Comparison of ENCODE assay signal across 17 cellular contexts in the genomic region with DNA sequence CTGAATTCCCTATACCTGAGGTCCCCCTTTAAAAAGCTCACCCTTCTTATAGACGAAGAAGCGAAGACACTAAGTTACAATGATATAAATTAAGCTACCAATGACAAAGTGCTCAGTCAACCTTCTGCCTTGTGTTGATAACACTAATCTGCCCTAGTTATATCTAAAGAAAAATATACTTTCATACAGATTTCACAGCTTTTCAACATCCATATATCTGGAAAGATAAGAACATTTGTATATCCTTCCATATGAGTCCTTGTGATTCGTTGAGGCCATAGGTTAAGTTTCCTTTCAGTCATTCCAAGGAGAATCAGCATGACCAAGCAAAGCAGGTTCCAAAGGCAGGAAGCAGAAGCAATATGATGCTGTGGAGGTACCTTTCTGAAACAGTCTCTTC. TPM values are rescaled to one million over a fixed set of nuclear protein-coding genes. Genes with fewer than 3 reads are reported as not detected.
DNase-seq lines count a peak whose midpoint lies in the region; ATAC-seq and TF ChIP-seq lines count a peak whose summit lies in the region.
"Had no signal": no experiment of that assay in that cellular context is flagged by ENCODE, and none has a peak within 500 bp of the region (broad histone marks: within the 10 kb centered on the region; RNA-seq: fewer than 3 reads in every experiment).

No MANE protein-coding gene starts in this region.

- no peak for ATAC-seq in natural killer cell
- ATAC-seq in natural killer cell treated with Interleukin-12 subunit alpha and Interleukin-12 subunit beta and Interleukin-15 and Interleukin-18, amount 100 ng/mL, for 72 hours = no peak
- ATAC-seq in activated CD8-positive, alpha-beta memory T cell treated with anti-CD3 and anti-CD28 coated beads, Interleukin-2, amount 10 ng/mL, durations not matched to agents 7 days and 5 days = no peak

- H3K27ac ChIP-seq in SK-N-MC (0 out of 2 replicates have a peak overlapping the region, but pooled peaks have one; percentile 17), endodermal cell (ENCODE audit: low read depth, low read length) (no peak overlapping the region)
- H3K27ac ChIP-seq: 22Rv1, A549, C4-2B, GM23248, HL-60 had no signal

- no peaks in the 10 kb centered on the region for H3K27me3 ChIP-seq in endodermal cell (ENCODE audit: control insufficient read depth, insufficient read depth, low read length, poor library complexity, severe bottlenecking)

- H3K36me3 ChIP-seq in SK-N-MC (ENCODE audit: insufficient read depth, low read length) (peaks cover 96% of the 10 kb centered on the region), endodermal cell (ENCODE audit: control insufficient read depth, insufficient read depth, low read length) (peaks cover 93% of the 10 kb centered on the region)

- no peak overlapping the region for H3K9ac ChIP-seq in SK-N-MC (ENCODE audit: insufficient read length)
- H3K9ac ChIP-seq in endodermal cell (ENCODE audit: extremely low read depth, low read length, poor library complexity, severe bottlenecking) = no peak overlapping the region
- H3K9ac ChIP-seq: GM23248 had no signal

- no peaks in the 10 kb centered on the region for H3K9me3 Mint-ChIP-seq in natural killer cell
- H3K9me3 Mint-ChIP-seq in natural killer cell treated with Interleukin-12 subunit alpha and Interleukin-12 subunit beta and Interleukin-15 and Interleukin-18, amount 100 ng/mL, for 72 hours = no peaks in the 10 kb centered on the region
- H3K9me3 Mint-ChIP-seq in endodermal cell = no peaks in the 10 kb centered on the region
- H3K9me3 Mint-ChIP-seq in progenitor cell of endocrine pancreas (ENCODE audit: low read depth) = no peaks in the 10 kb centered on the region
- no peaks in the 10 kb centered on the region for H3K9me3 Mint-ChIP-seq in activated CD8-positive, alpha-beta memory T cell treated with anti-CD3 and anti-CD28 coated beads, Interleukin-2, amount 10 ng/mL, durations not matched to agents 7 days and 5 days (ENCODE audit: low read depth)
- H3K9me3 Mint-ChIP-seq: CD4-positive, alpha-beta T cell had no signal

- H3K4me3 ChIP-seq in SK-N-MC (no peak overlapping the region), endodermal cell (ENCODE audit: low read length) (no peak overlapping the region)
- H3K4me3 ChIP-seq: A549, GM23248 had no signal

- H3K27ac Mint-ChIP-seq in natural killer cell (peak overlapping the region; percentile 1 to 32), endodermal cell (peak overlapping the region; percentile 32), progenitor cell of endocrine pancreas (peak overlapping the region; percentile 74)
- H3K27ac Mint-ChIP-seq in natural killer cell treated with Interleukin-12 subunit alpha and Interleukin-12 subunit beta and Interleukin-15 and Interleukin-18, amount 100 ng/mL, for 72 hours = no peak overlapping the region
- H3K27ac Mint-ChIP-seq in activated CD8-positive, alpha-beta memory T cell treated with anti-CD3 and anti-CD28 coated beads, Interleukin-2, amount 10 ng/mL, durations not matched to agents 7 days and 5 days = no peak overlapping the region
- H3K27ac Mint-ChIP-seq: CD4-positive, alpha-beta T cell had no signal

- DNase-seq in natural killer cell = no peak
- no peak for DNase-seq in natural killer cell treated with Interleukin-12 subunit alpha and Interleukin-12 subunit beta and Interleukin-15 and Interleukin-18, amount 100 ng/mL, for 72 hours (ENCODE audit: low spot score)
- no peak for DNase-seq in SK-N-MC (ENCODE audit: low read depth, low spot score)
- no peak for DNase-seq in endodermal cell
- DNase-seq in progenitor cell of endocrine pancreas (ENCODE audit: low spot score, unreplicated experiment) = no peak
- no peak for DNase-seq in DMS 273 (lab: John Stamatoyannopoulos, UW; ENCODE audit: unreplicated experiment)
- DNase-seq in activated CD8-positive, alpha-beta memory T cell treated with anti-CD3 and anti-CD28 coated beads, Interleukin-2, amount 10 ng/mL, durations not matched to agents 7 days and 5 days = no peak
- no peak for DNase-seq in stimulated activated naive CD4-positive, alpha-beta T cell treated with Interleukin-2 at 50 U/mL for 16 hours (lab: John Stamatoyannopoulos, UW)
- DNase-seq: AML-193; CD4-positive, alpha-beta T cell; DMS79 treated with DMSO at 0.1 percent for 48 hours; GM23248; HCEC 1CT had no signal

- H3K36me3 Mint-ChIP-seq in natural killer cell = peaks cover 34% of the 10 kb centered on the region
- H3K36me3 Mint-ChIP-seq in natural killer cell treated with Interleukin-12 subunit alpha and Interleukin-12 subunit beta and Interleukin-15 and Interleukin-18, amount 100 ng/mL, for 72 hours = peaks cover 43% of the 10 kb centered on the region
- peaks cover 87% of the 10 kb centered on the region for H3K36me3 Mint-ChIP-seq in endodermal cell (ENCODE audit: low read depth)
- peaks cover 32% of the 10 kb centered on the region for H3K36me3 Mint-ChIP-seq in progenitor cell of endocrine pancreas (ENCODE audit: insufficient read depth)
- H3K36me3 Mint-ChIP-seq in activated CD8-positive, alpha-beta memory T cell treated with anti-CD3 and anti-CD28 coated beads, Interleukin-2, amount 10 ng/mL, durations not matched to agents 7 days and 5 days = peaks cover 73% of the 10 kb centered on the region

- peaks cover 36 to 40% of the 10 kb centered on the region in 2 donors for H3K4me1 Mint-ChIP-seq in natural killer cell
- H3K4me1 Mint-ChIP-seq in natural killer cell treated with Interleukin-12 subunit alpha and Interleukin-12 subunit beta and Interleukin-15 and Interleukin-18, amount 100 ng/mL, for 72 hours (ENCODE audit: low read depth in 2 of 2) = peaks cover 23 to 33% of the 10 kb centered on the region in 2 donors
- H3K4me1 Mint-ChIP-seq in endodermal cell = peaks cover 14% of the 10 kb centered on the region
- no peaks in the 10 kb centered on the region for H3K4me1 Mint-ChIP-seq in progenitor cell of endocrine pancreas (ENCODE audit: low read depth)
- H3K4me1 Mint-ChIP-seq in activated CD8-positive, alpha-beta memory T cell treated with anti-CD3 and anti-CD28 coated beads, Interleukin-2, amount 10 ng/mL, durations not matched to agents 7 days and 5 days = peaks cover 19% of the 10 kb centered on the region

- H3K4me3 Mint-ChIP-seq in natural killer cell = no peak overlapping the region
- no peak overlapping the region for H3K4me3 Mint-ChIP-seq in natural killer cell treated with Interleukin-12 subunit alpha and Interleukin-12 subunit beta and Interleukin-15 and Interleukin-18, amount 100 ng/mL, for 72 hours
- H3K4me3 Mint-ChIP-seq in endodermal cell = no peak overlapping the region
- no peak overlapping the region for H3K4me3 Mint-ChIP-seq in progenitor cell of endocrine pancreas (ENCODE audit: low read depth)
- H3K4me3 Mint-ChIP-seq in activated CD8-positive, alpha-beta memory T cell treated with anti-CD3 and anti-CD28 coated beads, Interleukin-2, amount 10 ng/mL, durations not matched to agents 7 days and 5 days = no peak overlapping the region
- H3K4me3 Mint-ChIP-seq: CD4-positive, alpha-beta T cell had no signal

- no peaks in the 10 kb centered on the region for H3K9me3 ChIP-seq in SK-N-MC (ENCODE audit: low read depth, low read length)
- no peaks in the 10 kb centered on the region for H3K9me3 ChIP-seq in endodermal cell (ENCODE audit: control insufficient read depth, low read length)
- H3K9me3 ChIP-seq: A549 had no signal

- TF ChIP-seq CTCF in natural killer cell (IDR thresholded peaks at IDR 0.05) (no peak), endodermal cell (conservative IDR thresholded peaks at IDR 0.05) (no peak), progenitor cell of endocrine pancreas (IDR thresholded peaks at IDR 0.05; ENCODE audit: unreplicated experiment) (no peak)

- intact Hi-C loops in natural killer cell (cut with micrococcal nuclease) = no loop called here

- 90 to 100% methylated on average over 1 to 3 of the region's 3 CpGs for WGBS in endodermal cell (ENCODE audit: insufficient coverage in 1 of 2, insufficient read length in 1 of 2), 2 experiments

- CTCF ChIA-PET in activated CD8-positive, alpha-beta memory T cell treated with anti-CD3 and anti-CD28 coated beads, Interleukin-2, amount 10 ng/mL, durations not matched to agents 7 days and 5 days (lab: Charles Lee) = interaction anchor here (1.6 kb wide), 1 partner anchor 17 kb away, joined by 3 read pairs; no protein-coding TSS in a partner anchor

- H3K27me3 Mint-ChIP-seq in natural killer cell (ENCODE audit: low read depth in 2 of 2) (no peaks in the 10 kb centered on the region), endodermal cell (ENCODE audit: insufficient read depth) (no peaks in the 10 kb centered on the region), progenitor cell of endocrine pancreas (no peaks in the 10 kb centered on the region)
- H3K27me3 Mint-ChIP-seq in natural killer cell treated with Interleukin-12 subunit alpha and Interleukin-12 subunit beta and Interleukin-15 and Interleukin-18, amount 100 ng/mL, for 72 hours = no peaks in the 10 kb centered on the region
- no peaks in the 10 kb centered on the region for H3K27me3 Mint-ChIP-seq in activated CD8-positive, alpha-beta memory T cell treated with anti-CD3 and anti-CD28 coated beads, Interleukin-2, amount 10 ng/mL, durations not matched to agents 7 days and 5 days
- H3K27me3 Mint-ChIP-seq: CD4-positive, alpha-beta T cell had no signal

- H3K4me1 ChIP-seq in endodermal cell (ENCODE audit: control insufficient read depth, insufficient read depth, low read length) = peaks cover 7% of the 10 kb centered on the region

RNA-seq across cellular contexts. Expression of gene XRCC5, which starts 46.8 kb away (rescaled TPM):
- total RNA-seq in natural killer cell (100 to 1,000 TPM; 188 to 220 (median 201) TPM), endodermal cell (100 to 1,000 TPM; 492 to 493 TPM), progenitor cell of endocrine pancreas (378 and 386 TPM in 2 replicates)
- total RNA-seq in natural killer cell treated with Interleukin-12 subunit alpha and Interleukin-12 subunit beta and Interleukin-15 and Interleukin-18, amount 100 ng/mL, for 72 hours = 100 to 1,000 TPM; 454 to 500 TPM
- 367 TPM for polyA plus RNA-seq in endodermal cell (2013, experiment 1 of 2)
- 349 TPM for polyA plus RNA-seq in endodermal cell (2013, experiment 2 of 2)
- 100 to 1,000 TPM; 307 to 424 TPM for total RNA-seq in activated CD8-positive, alpha-beta memory T cell treated with anti-CD3 and anti-CD28 coated beads, Interleukin-2, amount 10 ng/mL, durations not matched to agents 7 days and 5 days

Comparison
In these comparisons a context has a peak if more than half of its experiments do, and no peak if none do; other contexts are left out.
1. H3K27ac Mint-ChIP-seq: peak in natural killer cell (2 of 2), endodermal cell (single experiment) and progenitor cell of endocrine pancreas (single experiment); none in natural killer cell treated with Interleukin-12 subunit alpha and Interleukin-12 subunit beta and Interleukin-15 and Interleukin-18, amount 100 ng/mL, for 72 hours (0 of 2) and activated CD8-positive, alpha-beta memory T cell treated with anti-CD3 and anti-CD28 coated beads, Interleukin-2, amount 10 ng/mL, durations not matched to agents 7 days and 5 days (single experiment).